Comparison of ENCODE assay signal across 8 cellular contexts in the genomic region with DNA sequence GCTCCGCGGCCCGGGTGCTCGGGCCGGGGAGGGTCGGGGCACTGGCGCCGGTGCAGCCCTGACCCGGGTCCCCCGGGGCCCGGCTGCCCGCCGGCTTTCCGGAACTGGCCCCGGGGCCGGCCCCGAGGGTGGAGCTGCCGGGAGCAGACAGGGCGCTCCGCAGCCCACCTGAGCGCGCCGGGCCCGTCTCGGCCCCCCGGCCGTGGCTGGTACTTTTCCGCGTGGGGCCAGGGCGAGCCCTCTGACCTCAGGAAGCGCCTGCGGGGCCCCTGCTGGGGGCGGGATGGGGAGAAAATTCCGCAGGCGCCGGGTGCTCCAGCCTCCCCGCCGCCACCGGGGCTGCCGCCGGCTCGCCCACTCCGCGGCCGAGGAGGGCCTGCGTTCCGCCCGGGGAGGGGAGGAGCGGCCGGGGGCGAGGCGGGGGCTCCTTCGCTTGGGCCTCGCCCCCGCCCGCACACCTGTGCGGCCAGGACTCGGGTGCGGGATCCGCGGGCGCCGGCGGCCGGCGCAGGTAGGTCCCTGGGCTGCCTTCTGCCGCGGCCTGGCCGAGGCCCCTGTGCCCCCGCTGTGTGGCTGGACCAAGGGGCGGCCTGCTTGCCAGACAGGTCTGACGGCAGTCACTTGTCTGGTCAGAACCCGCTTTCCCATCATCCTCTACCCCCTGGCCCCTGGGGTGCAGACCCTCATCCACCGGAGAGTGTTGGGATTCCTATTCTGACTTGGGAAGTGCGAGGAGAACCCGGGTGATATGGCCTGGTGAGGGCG. TPM values are rescaled to one million over a fixed set of nuclear protein-coding genes. Genes with fewer than 3 reads are reported as not detected.
DNase-seq lines count a peak whose midpoint lies in the region; ATAC-seq, FAIRE-seq and TF ChIP-seq lines count a peak whose summit lies in the region.

No MANE protein-coding gene starts in this region.

- H3K9me3 Mint-ChIP-seq in activated naive CD8-positive, alpha-beta T cell treated with anti-CD3 and anti-CD28 coated beads for 36 hours, result no peaks in the 10 kb centered on the region

- H3K27me3 Mint-ChIP-seq in activated naive CD8-positive, alpha-beta T cell treated with anti-CD3 and anti-CD28 coated beads for 36 hours, result no peaks in the 10 kb centered on the region

- FAIRE-seq in D721Med (lab: Jason Lieb, UNC), result no peak

- peak overlapping the region; percentile 58 for H2AFZ ChIP-seq in hepatocyte

- H3K36me3 Mint-ChIP-seq in activated naive CD8-positive, alpha-beta T cell treated with anti-CD3 and anti-CD28 coated beads for 36 hours, result peaks cover 16% of the 10 kb centered on the region

- H3K4me3 Mint-ChIP-seq in activated naive CD8-positive, alpha-beta T cell treated with anti-CD3 and anti-CD28 coated beads for 36 hours, result peak overlapping the region; percentile 87

- WGBS in hepatocyte (ENCODE audit: low lambda C conversion rate, missing lambda C conversion rate), result under 1% methylated on average over 10 of the region's 77 CpGs

- peak; percentile 45 for DNase-seq in G401 (ENCODE audit: low spot score)
- DNase-seq in activated naive CD8-positive, alpha-beta T cell treated with anti-CD3 and anti-CD28 coated beads for 36 hours, result peak; percentile 41
- DNase-seq in hepatocyte (ENCODE audit: low spot score), result peak; percentile 63
- no peak for DNase-seq in effector CD4-positive, alpha-beta T cell
- no peak for DNase-seq in D721Med (ENCODE audit: insufficient read length, low spot score)
- DNase-seq in NCI-H2029 (lab: John Stamatoyannopoulos, UW), result no peak

- peak overlapping the region; percentile 89 for H3K27ac Mint-ChIP-seq in activated naive CD8-positive, alpha-beta T cell treated with anti-CD3 and anti-CD28 coated beads for 36 hours

- H3K9me3 ChIP-seq in hepatocyte (ENCODE audit: low read depth) (no peaks in the 10 kb centered on the region), skeletal muscle tissue (ENCODE audit: control insufficient read depth in 3 of 3, low read length in 3 of 3) (no peaks in the 10 kb centered on the region)

- no peaks in the 10 kb centered on the region for H3K36me3 ChIP-seq in hepatocyte (replicated peaks; ENCODE audit: insufficient read depth, low read depth)
- H3K36me3 ChIP-seq in skeletal muscle tissue (ENCODE audit: control insufficient read depth in 3 of 3, insufficient read depth in 3 of 3, low read length in 3 of 3), result peaks cover 9 to 14% (median 10%) of the 10 kb centered on the region in 3 donors

- H3K4me1 Mint-ChIP-seq in activated naive CD8-positive, alpha-beta T cell treated with anti-CD3 and anti-CD28 coated beads for 36 hours, result peaks cover 55% of the 10 kb centered on the region

- H3K4me1 ChIP-seq in hepatocyte (ENCODE audit: insufficient read depth), result peaks cover 55% of the 10 kb centered on the region
- H3K4me1 ChIP-seq in skeletal muscle tissue (ENCODE audit: control insufficient read depth in 3 of 3, insufficient read depth in 3 of 3, low read length in 3 of 3), result peaks cover 37 to 49% (median 46%) of the 10 kb centered on the region in 3 donors

- ATAC-seq in HG02798 (IDR thresholded peaks at IDR 0.05; ENCODE audit: poor library complexity, unreplicated experiment), result peak; percentile 32

- peak overlapping the region; percentile 88 to 94 (median 93) for H3K9ac ChIP-seq in skeletal muscle tissue (ENCODE audit: low read depth in 1 of 3, low read length in 3 of 3)

- H4K20me1 ChIP-seq in hepatocyte (ENCODE audit: insufficient read depth, poor library complexity, severe bottlenecking), result peaks cover 19% of the 10 kb centered on the region

- no peaks in the 10 kb centered on the region for H3K27me3 ChIP-seq in hepatocyte
- no peaks in the 10 kb centered on the region for H3K27me3 ChIP-seq in skeletal muscle tissue (ENCODE audit: control insufficient read depth in 3 of 3, insufficient read depth in 3 of 3, low read length in 3 of 3)

- H3K27ac ChIP-seq in hepatocyte (peak overlapping the region; percentile 89), skeletal muscle tissue (ENCODE audit: low read depth, low read length) (peak overlapping the region; percentile 81)

- H3K4me3 ChIP-seq in hepatocyte, result peak overlapping the region; percentile 96
- H3K4me3 ChIP-seq in skeletal muscle tissue (ENCODE audit: low read length in 3 of 3), result peak overlapping the region; percentile 83 to 93 (median 85)

- in situ Hi-C loops in G401 (cut with HindIII; ENCODE audit: low sequenced_read_pairs), result no loop called here

- H3K79me2 ChIP-seq in hepatocyte, result peaks cover 49% of the 10 kb centered on the region

- H3K4me2 ChIP-seq in hepatocyte, result peak overlapping the region; percentile 95

- no peak for TF ChIP-seq CTCF in hepatocyte (IDR thresholded peaks at IDR 0.05; ENCODE audit: poor library complexity)
- no peak for TF ChIP-seq CTCF in D721Med (IDR thresholded peaks at IDR 0.05; ENCODE audit: insufficient read depth, missing control alignments)

- H3K9me2 ChIP-seq in hepatocyte (replicated peaks; ENCODE audit: insufficient read depth), result no peaks in the 10 kb centered on the region

RNA-seq across cellular contexts. Expression of gene FURIN, which starts 3.5 kb away (rescaled TPM):
- total RNA-seq in G401 (2014; rRNA removed; shearing (Covaris generic)), result 21.8 and 28.9 TPM in 2 replicates
- total RNA-seq in activated naive CD8-positive, alpha-beta T cell treated with anti-CD3 and anti-CD28 coated beads for 36 hours, result 10 to 100 TPM; 76.9 to 83.7 TPM
- 62.6 and 67.9 TPM in 2 replicates for total RNA-seq in hepatocyte
- polyA plus RNA-seq in hepatocyte, result 84.6 and 98.9 TPM in 2 replicates
- total RNA-seq in skeletal muscle tissue, result 12.0 TPM

RNA-seq across cellular contexts. Expression of gene FES, which starts 12.4 kb away (rescaled TPM):
- 0.43 and 0.64 TPM in 2 replicates for total RNA-seq in G401 (2014; rRNA removed; shearing (Covaris generic))
- total RNA-seq in activated naive CD8-positive, alpha-beta T cell treated with anti-CD3 and anti-CD28 coated beads for 36 hours, result 1 to 10 TPM; 2.1 to 2.5 TPM
- 5.7 and 13.5 TPM in 2 replicates for total RNA-seq in hepatocyte
- 7.3 and 11.0 TPM in 2 replicates for polyA plus RNA-seq in hepatocyte
- total RNA-seq in skeletal muscle tissue, result 19.8 TPM

RNA-seq across cellular contexts. Expression of gene MAN2A2, which starts 31.2 kb away (rescaled TPM):
- total RNA-seq in G401 (2014; rRNA removed; shearing (Covaris generic)), result 23.8 and 33.4 TPM in 2 replicates
- 10 to 100 TPM; 69.1 to 74.1 TPM for total RNA-seq in activated naive CD8-positive, alpha-beta T cell treated with anti-CD3 and anti-CD28 coated beads for 36 hours
- 8.3 and 11.2 TPM in 2 replicates for total RNA-seq in hepatocyte
- polyA plus RNA-seq in hepatocyte, result 32.7 and 44.5 TPM in 2 replicates
- total RNA-seq in skeletal muscle tissue, result 14.1 TPM

Comparison
In these comparisons a context has a peak if more than half of its experiments do, and no peak if none do; other contexts are left out.
1. DNase-seq: peak in G401 (single experiment), activated naive CD8-positive, alpha-beta T cell treated with anti-CD3 and anti-CD28 coated beads for 36 hours (single experiment) and hepatocyte (single experiment); none in effector CD4-positive, alpha-beta T cell (single experiment), D721Med (single experiment) and NCI-H2029 (single experiment).